8 cellular contexts compared by ENCODE assay signal in the genomic region with DNA sequence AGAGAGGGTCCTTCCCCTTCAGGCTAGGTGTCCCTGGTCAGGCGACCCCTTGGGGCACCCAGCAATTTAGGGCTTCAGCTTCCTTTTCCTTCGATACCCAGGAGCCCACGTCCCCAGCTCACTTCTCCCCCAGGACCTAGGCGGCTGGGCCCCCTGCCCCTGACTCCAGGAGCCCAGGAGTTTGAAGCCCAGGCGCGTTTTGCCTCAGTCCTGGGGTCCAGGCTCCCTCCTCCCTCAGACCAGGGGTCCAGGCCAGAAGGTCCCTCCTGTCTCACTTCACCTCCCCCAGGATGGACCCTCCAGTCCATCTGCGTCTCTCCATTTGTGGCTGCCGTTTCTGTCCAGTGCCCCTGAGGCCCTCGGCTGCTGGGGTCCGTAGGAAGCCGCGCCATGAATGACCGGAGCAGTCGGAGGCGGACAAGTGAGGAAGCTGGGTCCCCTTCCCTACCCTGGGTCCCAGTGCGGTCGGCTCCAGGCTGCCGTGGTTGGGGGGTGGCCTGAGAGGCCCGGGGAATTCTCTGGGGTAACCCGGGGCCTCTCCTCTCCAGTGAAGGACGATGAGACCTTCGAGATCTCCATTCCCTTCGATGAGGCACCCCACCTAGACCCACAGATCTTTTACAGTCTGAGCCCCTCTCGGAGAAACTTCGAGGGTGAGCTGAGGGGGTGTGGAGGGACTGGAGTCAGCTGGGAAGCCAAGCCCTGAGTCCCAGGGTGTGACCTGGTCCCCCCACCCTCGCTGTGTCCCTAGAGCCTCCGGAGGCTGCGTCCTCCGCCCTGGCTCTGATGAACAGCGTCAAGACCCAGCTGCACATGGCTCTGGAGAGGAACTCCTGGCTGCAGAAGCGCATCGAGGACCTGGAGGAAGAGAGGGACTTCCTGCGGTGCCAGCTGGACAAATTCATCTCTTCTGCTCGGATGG. TPM values are rescaled to one million over a fixed set of nuclear protein-coding genes. Genes with fewer than 3 reads are reported as not detected.
DNase-seq lines count a peak whose midpoint lies in the region; ATAC-seq and TF ChIP-seq lines count a peak whose summit lies in the region.

No MANE protein-coding gene starts in this region.

- no peaks in the 10 kb centered on the region for H3K27me3 ChIP-seq in CD8-positive, alpha-beta memory T cell (ENCODE audit: insufficient read depth, low read length, poor library complexity, severe bottlenecking)
- H3K27me3 ChIP-seq in ovary, result no peaks in the 10 kb centered on the region

- peaks cover 0 to 13% (median 0%) of the 10 kb centered on the region in 3 donors for H3K36me3 Mint-ChIP-seq in CD8-positive, alpha-beta memory T cell

- TF ChIP-seq CTCF in RWPE1 (conservative IDR thresholded peaks at IDR 0.05; ENCODE audit: low read depth), result no peak
- no peak for TF ChIP-seq CTCF in epithelial cell of proximal tubule (conservative IDR thresholded peaks at IDR 0.05; ENCODE audit: low read depth, low read length)
- no peak for TF ChIP-seq CTCF in ovary (IDR thresholded peaks at IDR 0.05)

- TF ChIP-seq EP300 in ovary (IDR thresholded peaks at IDR 0.05), result no peak

- peaks cover 23% of the 10 kb centered on the region for H3K4me1 ChIP-seq in CD8-positive, alpha-beta memory T cell (ENCODE audit: insufficient read depth, low read length)
- H3K4me1 ChIP-seq in ovary (ENCODE audit: insufficient read depth), result peaks cover 11% of the 10 kb centered on the region

- H3K9me3 Mint-ChIP-seq in CD8-positive, alpha-beta memory T cell, result peaks cover 0 to 2% (median 0%) of the 10 kb centered on the region in 5 donors

- no peak for DNase-seq in CD8-positive, alpha-beta memory T cell
- DNase-seq in RWPE1 (ENCODE audit: low spot score), result no peak
- no peak for DNase-seq in epithelial cell of proximal tubule (ENCODE audit: low read depth)
- DNase-seq in ovary, result peak in 2 of 5 donors; percentile 32 to 46
- DNase-seq in NCI-H128 (lab: John Stamatoyannopoulos, UW; ENCODE audit: unreplicated experiment), result no peak
- no peak for DNase-seq in stimulated activated naive CD4-positive, alpha-beta T cell treated with Interleukin-2 at 50 U/mL for 16 hours (lab: John Stamatoyannopoulos, UW)
- no peak for DNase-seq in kidney glomerular epithelial cell (lab: John Stamatoyannopoulos, UW)

- H3K4me3 ChIP-seq in CD8-positive, alpha-beta memory T cell (ENCODE audit: low read length), result peak overlapping the region; percentile 63
- H3K4me3 ChIP-seq in epithelial cell of proximal tubule (ENCODE audit: low read depth, low read length) (peak overlapping the region; percentile 88), ovary (peak overlapping the region; percentile 63)

- no peaks in the 10 kb centered on the region for H3K9me3 ChIP-seq in CD8-positive, alpha-beta memory T cell (ENCODE audit: low read length)
- no peaks in the 10 kb centered on the region for H3K9me3 ChIP-seq in ovary

- CTCF ChIA-PET in CD8-positive, alpha-beta memory T cell (lab: Charles Lee), result interaction anchor here (0.8 to 3.9 kb wide), 4 partner anchors 10 to 17 kb away, joined by 3 to 26 read pairs (median 10); no protein-coding TSS in a partner anchor
- CTCF ChIA-PET in RWPE1 (lab: Yijun Ruan, JAX), result interaction anchor here (0.6 to 0.7 kb wide), 2 partner anchors 41 to 575 kb away, joined by 4 to 5 read pairs; no protein-coding TSS in a partner anchor

- 27 to 38% (median 32%) methylated on average over 31 to 34 of the region's 34 CpGs for WGBS in ovary, 3 donors

- TF ChIP-seq POLR2A in ovary (IDR thresholded peaks at IDR 0.05), result no peak

- POLR2A ChIA-PET in CD8-positive, alpha-beta memory T cell (lab: Charles Lee), result interaction anchor here (0.5 to 3.0 kb wide), 2 partner anchors 13 to 23 kb away, joined by 4 to 12 read pairs; no protein-coding TSS in a partner anchor
- POLR2A ChIA-PET in RWPE1 (lab: Yijun Ruan, JAX; ENCODE audit: low non-redundant PET), result no interaction called here

- H3K27ac Mint-ChIP-seq in CD8-positive, alpha-beta memory T cell, result peak overlapping the region in 1 of 8 donors; percentile 46

- peak overlapping the region; percentile 69 for H3K27ac ChIP-seq in CD8-positive, alpha-beta memory T cell (ENCODE audit: low read depth, low read length)
- H3K27ac ChIP-seq in RWPE1 (peak overlapping the region; percentile 96), ovary (peak overlapping the region; percentile 78 to 85)

- intact Hi-C loops in ovary (cut with DNase I), result no loop called here

- H3K27me3 Mint-ChIP-seq in CD8-positive, alpha-beta memory T cell, result peaks cover 0 to 3% of the 10 kb centered on the region in 2 donors

- H3K4me1 Mint-ChIP-seq in CD8-positive, alpha-beta memory T cell, result peaks cover 16 to 41% (median 22%) of the 10 kb centered on the region in 3 donors

- peaks cover 4% of the 10 kb centered on the region for H3K36me3 ChIP-seq in CD8-positive, alpha-beta memory T cell (ENCODE audit: insufficient read depth, low read length)
- H3K36me3 ChIP-seq in ovary, result no peaks in the 10 kb centered on the region

- peak overlapping the region; percentile 58 to 87 (median 70) for H3K4me3 Mint-ChIP-seq in CD8-positive, alpha-beta memory T cell

- ATAC-seq in GM19455 (IDR thresholded peaks at IDR 0.05; ENCODE audit: unreplicated experiment), result no peak

RNA-seq across cellular contexts. Expression of a gene that starts 0.9 kb away (rescaled TPM):
- total RNA-seq in CD8-positive, alpha-beta memory T cell, result 1 to 10 TPM; 2.0 to 2.2 TPM
- 0.54 TPM for polyA plus RNA-seq in CD8-positive, alpha-beta memory T cell
- total RNA-seq in epithelial cell of proximal tubule, result 10.2 and 17.9 TPM in 2 replicates
- total RNA-seq in ovary, result 10 to 100 TPM; 10.6 to 20.2 (median 14.7) TPM
- 10 to 100 TPM in 1 of 2 donors, 1 to 10 TPM in 1; 3.1 to 13.5 TPM for polyA plus RNA-seq in ovary

RNA-seq across cellular contexts. Expression of a gene that starts 5.5 kb away (rescaled TPM):
- total RNA-seq in CD8-positive, alpha-beta memory T cell, result 10 to 100 TPM; 32.8 to 34.4 TPM
- 23.4 TPM for polyA plus RNA-seq in CD8-positive, alpha-beta memory T cell
- 27.2 and 29.2 TPM in 2 replicates for total RNA-seq in epithelial cell of proximal tubule
- 10 to 100 TPM; 21.9 to 40.2 (median 34.0) TPM for total RNA-seq in ovary
- 10 to 100 TPM; 11.2 to 37.0 TPM for polyA plus RNA-seq in ovary

RNA-seq across cellular contexts. Expression of a gene that starts 5.9 kb away (rescaled TPM):
- 100 to 1,000 TPM; 374 to 386 TPM for total RNA-seq in CD8-positive, alpha-beta memory T cell
- 9.5 TPM for polyA plus RNA-seq in CD8-positive, alpha-beta memory T cell
- total RNA-seq in epithelial cell of proximal tubule (142 and 205 TPM in 2 replicates), ovary (100 to 1,000 TPM in 6 of 7 donors, 10 to 100 TPM in 1; 76.9 to 183 (median 158) TPM)
- 100 to 1,000 TPM in 1 of 2 donors, 10 to 100 TPM in 1; 27.3 to 135 TPM for polyA plus RNA-seq in ovary

RNA-seq across cellular contexts. Expression of a gene that starts 8.1 kb away (rescaled TPM):
- 10 to 100 TPM; 39.6 to 41.3 TPM for total RNA-seq in CD8-positive, alpha-beta memory T cell
- polyA plus RNA-seq in CD8-positive, alpha-beta memory T cell, result 15.2 TPM
- total RNA-seq in epithelial cell of proximal tubule, result 10.6 and 10.8 TPM in 2 replicates
- total RNA-seq in ovary, result 10 to 100 TPM; 24.9 to 70.6 (median 65.3) TPM
- polyA plus RNA-seq in ovary, result 10 to 100 TPM; 14.5 to 37.3 TPM

RNA-seq across cellular contexts. Expression of a gene that starts 24.6 kb away (rescaled TPM):
- total RNA-seq in CD8-positive, alpha-beta memory T cell, result 1 to 10 TPM; 2.6 to 2.9 TPM
- polyA plus RNA-seq in CD8-positive, alpha-beta memory T cell, result 1.0 TPM
- total RNA-seq in epithelial cell of proximal tubule (0.58 and 4.0 TPM in 2 replicates), ovary (10 to 100 TPM in 4 of 7 donors, 1 to 10 TPM in 3; 6.5 to 16.9 (median 11.7) TPM)
- polyA plus RNA-seq in ovary, result 10 to 100 TPM in 1 of 2 donors, 1 to 10 TPM in 1; 6.0 to 12.3 TPM
